8 cellular contexts compared by ENCODE assay signal in the genomic region with DNA sequence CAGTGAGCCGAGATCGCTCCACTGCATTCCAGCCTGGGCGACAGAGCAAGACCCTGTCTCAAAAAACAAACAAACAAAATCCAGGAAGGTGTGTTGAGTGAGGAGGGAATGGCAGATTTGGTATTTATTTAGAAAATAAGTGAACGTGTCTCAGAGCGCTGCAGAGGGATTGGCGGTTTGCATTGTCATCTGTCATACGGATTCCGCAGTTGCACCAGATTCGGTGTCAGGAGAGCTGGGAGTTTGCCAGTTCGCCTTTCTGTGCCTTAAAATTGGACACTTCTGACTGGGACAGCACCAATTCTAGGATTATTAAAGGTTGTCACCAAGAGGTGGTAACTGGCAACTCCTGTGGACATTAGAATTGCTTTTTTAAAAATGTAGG. TPM values are rescaled to one million over a fixed set of nuclear protein-coding genes. Genes with fewer than 3 reads are reported as not detected.
DNase-seq lines count a peak whose midpoint lies in the region; ATAC-seq and TF ChIP-seq lines count a peak whose summit lies in the region.

No MANE protein-coding gene starts in this region.

- peak overlapping the region; percentile 63 to 100 (median 90) for H3K4me3 ChIP-seq in heart right ventricle

- peak overlapping the region in 9 of 10 donors; percentile 64 to 89 (median 88) for H3K27ac ChIP-seq in heart right ventricle

- DNase-seq in activated naive CD4-positive, alpha-beta T cell treated with anti-CD3 and anti-CD28 coated beads, Interleukin-2, amount 10 ng/mL, durations not matched to agents 7 days and 5 days, result no peak
- DNase-seq in activated naive CD4-positive, alpha-beta T cell (lab: John Stamatoyannopoulos, UW), result no peak
- DNase-seq in activated CD4-positive, alpha-beta memory T cell treated with anti-CD3 and anti-CD28 coated beads for 36 hours, result no peak
- DNase-seq in heart right ventricle, result peak in 1 of 2 donors; percentile 40
- DNase-seq in putamen (ENCODE audit: low spot score), result peak; percentile 13
- no peak for DNase-seq in RPMI8226
- DNase-seq in iPS-NIHi11 (ENCODE audit: low spot score), result no peak

- POLR2A ChIA-PET in activated CD4-positive, alpha-beta memory T cell treated with anti-CD3 and anti-CD28 coated beads for 36 hours (lab: Charles Lee), result interaction anchor here (1.7 kb wide), 1 partner anchor 201 kb away, joined by 8 read pairs; a partner anchor contains a TSS

- intact Hi-C loops in activated CD4-positive, alpha-beta memory T cell treated with anti-CD3 and anti-CD28 coated beads for 36 hours (cut with micrococcal nuclease), result loop anchor here (1.0 to 10.0 kb wide), 6 partner anchors 14 to 844 kb away; a partner anchor contains a TSS
- intact Hi-C loops in heart right ventricle (cut with DNase I), result loop anchor here in 1 of 10 donors (10.0 kb wide), 1 partner anchor 276 kb away; a partner anchor contains a TSS

- no peaks in the 10 kb centered on the region for H3K27me3 Mint-ChIP-seq in activated naive CD4-positive, alpha-beta T cell treated with anti-CD3 and anti-CD28 coated beads, Interleukin-2, amount 10 ng/mL, durations not matched to agents 7 days and 5 days
- no peaks in the 10 kb centered on the region for H3K27me3 Mint-ChIP-seq in activated CD4-positive, alpha-beta memory T cell treated with anti-CD3 and anti-CD28 coated beads for 36 hours

- H3K27ac Mint-ChIP-seq in activated naive CD4-positive, alpha-beta T cell treated with anti-CD3 and anti-CD28 coated beads, Interleukin-2, amount 10 ng/mL, durations not matched to agents 7 days and 5 days, result peak overlapping the region; percentile 56
- H3K27ac Mint-ChIP-seq in activated CD4-positive, alpha-beta memory T cell treated with anti-CD3 and anti-CD28 coated beads for 36 hours, result peak overlapping the region; percentile 55

- peaks cover 32% of the 10 kb centered on the region for H3K4me1 Mint-ChIP-seq in activated naive CD4-positive, alpha-beta T cell treated with anti-CD3 and anti-CD28 coated beads, Interleukin-2, amount 10 ng/mL, durations not matched to agents 7 days and 5 days
- H3K4me1 Mint-ChIP-seq in activated CD4-positive, alpha-beta memory T cell treated with anti-CD3 and anti-CD28 coated beads for 36 hours (ENCODE audit: low read depth), result peaks cover 40% of the 10 kb centered on the region

- 10 to 11% methylated on average over 10 of the region's 10 CpGs for WGBS in heart right ventricle, 2 donors

- H3K9me3 Mint-ChIP-seq in activated naive CD4-positive, alpha-beta T cell treated with anti-CD3 and anti-CD28 coated beads, Interleukin-2, amount 10 ng/mL, durations not matched to agents 7 days and 5 days, result no peaks in the 10 kb centered on the region
- H3K9me3 Mint-ChIP-seq in activated CD4-positive, alpha-beta memory T cell treated with anti-CD3 and anti-CD28 coated beads for 36 hours, result no peaks in the 10 kb centered on the region

- CTCF ChIA-PET in activated naive CD4-positive, alpha-beta T cell treated with anti-CD3 and anti-CD28 coated beads, Interleukin-2, amount 10 ng/mL, durations not matched to agents 7 days and 5 days (lab: Charles Lee), result interaction anchor here (1.4 to 1.6 kb wide), 2 partner anchors 24 to 202 kb away, joined by 3 to 4 read pairs; a partner anchor contains a TSS
- CTCF ChIA-PET in activated CD4-positive, alpha-beta memory T cell treated with anti-CD3 and anti-CD28 coated beads for 36 hours (lab: Charles Lee), result interaction anchor here (0.6 to 2.4 kb wide), 2 partner anchors 316 to 668 kb away, joined by 3 to 11 read pairs; no protein-coding TSS in a partner anchor

- no peaks in the 10 kb centered on the region for H3K9me3 ChIP-seq in heart right ventricle

- peaks cover 0 to 57% (median 39%) of the 10 kb centered on the region in 9 donors for H3K4me1 ChIP-seq in heart right ventricle

- H3K4me3 Mint-ChIP-seq in activated naive CD4-positive, alpha-beta T cell treated with anti-CD3 and anti-CD28 coated beads, Interleukin-2, amount 10 ng/mL, durations not matched to agents 7 days and 5 days, result peak overlapping the region; percentile 99
- H3K4me3 Mint-ChIP-seq in activated CD4-positive, alpha-beta memory T cell treated with anti-CD3 and anti-CD28 coated beads for 36 hours, result peak overlapping the region; percentile 99

- H3K27me3 ChIP-seq in heart right ventricle, result no peaks in the 10 kb centered on the region

- ATAC-seq in heart right ventricle (peak in 3 of 8 donors; percentile 10 to 29 (median 13)), GM18861 (IDR thresholded peaks at IDR 0.05; ENCODE audit: unreplicated experiment) (no peak)

- H3K36me3 Mint-ChIP-seq in activated naive CD4-positive, alpha-beta T cell treated with anti-CD3 and anti-CD28 coated beads, Interleukin-2, amount 10 ng/mL, durations not matched to agents 7 days and 5 days, result peaks cover 26% of the 10 kb centered on the region
- H3K36me3 Mint-ChIP-seq in activated CD4-positive, alpha-beta memory T cell treated with anti-CD3 and anti-CD28 coated beads for 36 hours, result peaks cover 11% of the 10 kb centered on the region

- H3K36me3 ChIP-seq in heart right ventricle, result peaks cover 0 to 29% (median 14%) of the 10 kb centered on the region in 9 donors

- TF ChIP-seq CTCF in heart right ventricle (IDR thresholded peaks at IDR 0.05), result no peak

RNA-seq across cellular contexts. Expression of a gene that starts 0.9 kb away (rescaled TPM):
- total RNA-seq in activated CD4-positive, alpha-beta memory T cell treated with anti-CD3 and anti-CD28 coated beads for 36 hours, result 10 to 100 TPM; 21.1 to 21.8 TPM
- total RNA-seq in heart right ventricle, result 10 to 100 TPM in 9 of 10 donors, 1 to 10 TPM in 1; 9.1 to 21.1 (median 13.1) TPM
- 10 to 100 TPM; 10.4 to 16.2 TPM for polyA plus RNA-seq in heart right ventricle

RNA-seq across cellular contexts. Expression of a gene that starts 49.4 kb away (rescaled TPM):
- under 1 TPM; 0.07 to 0.12 TPM for total RNA-seq in activated CD4-positive, alpha-beta memory T cell treated with anti-CD3 and anti-CD28 coated beads for 36 hours
- total RNA-seq in heart right ventricle, result 100 to 1,000 TPM; 273 to 471 (median 379) TPM
- 10 to 100 TPM; 56.5 to 79.1 TPM for polyA plus RNA-seq in heart right ventricle

Comparison
In these comparisons a context has a peak if more than half of its experiments do, and no peak if none do; other contexts are left out.
1. RNA of a gene that starts 49.4 kb away (total RNA-seq): 273 to 471 TPM in heart right ventricle; 0.07 to 0.12 TPM in activated CD4-positive, alpha-beta memory T cell treated with anti-CD3 and anti-CD28 coated beads for 36 hours; every median in the first group is over 100 times any median in the second.